Comparison of ENCODE assay signal across 1 cellular context in genomic region chr5:141926434-141926833, GRCh38.
A peak's percentile ranks its signal among the peaks of the same experiment; 100 is the strongest.
TF ChIP-seq lines count a peak whose summit lies in the region.

No MANE protein-coding gene starts in this region.

TF ChIP-seq in HepG2, 621 proteins besides CTCF, POLR2A, EP300 and RAD21:
- TF ChIP-seq NR2F6 (IDR thresholded peaks at IDR 0.05) (peak; percentile 43; the same call in 1 of the 2 replicates), NR2F6 (CRISPR knock-in tag; IDR thresholded peaks at IDR 0.05) (peak; percentile 28; the same call in 1 of the 2 replicates), SAFB2 (CRISPR knock-in tag; IDR thresholded peaks at IDR 0.05; ENCODE audit: borderline replicate concordance, low read depth) (no peak), NR2F1 (CRISPR knock-in tag; IDR thresholded peaks at IDR 0.05) (peak in 1 of 2 experiments; percentile 60; a peak in 2 of 4 replicates)
